ENCODE assay signal across 12 cellular contexts in genomic region chr7:32163141-32163806, GRCh38.
DNase-seq lines count a peak whose midpoint lies in the region; ATAC-seq and TF ChIP-seq lines count a peak whose summit lies in the region.
"Had no signal": no experiment of that assay in that cellular context is flagged by ENCODE, and none has a peak within 500 bp of the region (broad histone marks: within the 10 kb centered on the region; RNA-seq: fewer than 3 reads in every experiment).

No MANE protein-coding gene starts in this region.

- ATAC-seq in mucosa of descending colon (peak; percentile 56), HG02981 (IDR thresholded peaks at IDR 0.05; ENCODE audit: unreplicated experiment) (no peak)
- ATAC-seq: natural killer cell had no signal

- H3K4me1 ChIP-seq in mucosa of descending colon (ENCODE audit: low read depth), result no peaks in the 10 kb centered on the region
- H3K4me1 ChIP-seq: breast epithelium had no signal

- CTCF ChIA-PET in AG04449 (lab: Yijun Ruan, JAX), result interaction anchor here (0.6 to 5.8 kb wide), 13 partner anchors 41 to 421 kb away, joined by 3 to 41 read pairs (median 7); partner anchors contain the start of gene PDE1C

- intact Hi-C loops in mucosa of descending colon (cut with DNase I, micrococcal nuclease), result no loop called here

- no peak overlapping the region for H3K4me3 ChIP-seq in AG04449 (ENCODE audit: low read depth, low read length)
- H3K4me3 ChIP-seq in mucosa of descending colon, result no peak overlapping the region
- H3K4me3 ChIP-seq: breast epithelium had no signal

- POLR2A ChIA-PET in AG04449 (lab: Yijun Ruan, JAX), result interaction anchor here (0.9 to 1.7 kb wide), 7 partner anchors 20 to 224 kb away, joined by 3 to 5 read pairs (median 4); no protein-coding TSS in a partner anchor

- no peaks in the 10 kb centered on the region for H3K36me3 ChIP-seq in mucosa of descending colon (ENCODE audit: low read depth)
- H3K36me3 ChIP-seq: breast epithelium had no signal

- DNase-seq in AG04449 (ENCODE audit: low read depth, low spot score), result peak; percentile 88
- peak; percentile 100 for DNase-seq in NCI-H446 treated with DMSO at 0.1 percent for 48 hours (lab: John Stamatoyannopoulos, UW)
- DNase-seq in dermis microvascular lymphatic vessel endothelial cell (ENCODE audit: low read depth in 2 of 2), result peak; percentile 96
- DNase-seq in mucosa of descending colon, result peak in 2 of 3 donors; percentile 23 to 42
- DNase-seq in NCI-H146 treated with DMSO at 0.1 percent for 48 hours (lab: John Stamatoyannopoulos, UW; ENCODE audit: unreplicated experiment), result no peak
- DNase-seq in D341Med (ENCODE audit: low spot score), result no peak
- no peak for DNase-seq in activated CD8-positive, alpha-beta memory T cell treated with anti-CD3 and anti-CD28 coated beads, Interleukin-2, amount 50 U/mL, for 4 hours
- DNase-seq: CD4-positive, alpha-beta T cell; natural killer cell; T-helper 2 cell had no signal

- no peaks in the 10 kb centered on the region for H3K9me3 ChIP-seq in mucosa of descending colon
- H3K9me3 ChIP-seq: breast epithelium had no signal

- TF ChIP-seq CTCF in AG04449 (IDR thresholded peaks at IDR 0.05; ENCODE audit: insufficient read depth, low read length, missing control alignments) (peak; percentile 4), mucosa of descending colon (IDR thresholded peaks at IDR 0.05) (no peak)

Comparison
In these comparisons a context has a peak if more than half of its experiments do, and no peak if none do; other contexts are left out.
1. DNase-seq: peak in AG04449 (single experiment), NCI-H446 treated with DMSO at 0.1 percent for 48 hours (single experiment), dermis microvascular lymphatic vessel endothelial cell (2 of 2) and mucosa of descending colon (2 of 3); none in NCI-H146 treated with DMSO at 0.1 percent for 48 hours (single experiment), D341Med (single experiment) and activated CD8-positive, alpha-beta memory T cell treated with anti-CD3 and anti-CD28 coated beads, Interleukin-2, amount 50 U/mL, for 4 hours (single experiment).